In genomic region chr4:52716364-52717151, GRCh38 we compare ENCODE assay signal across 14 cellular contexts. TPM values are rescaled to one million over a fixed set of nuclear protein-coding genes. Genes with fewer than 3 reads are reported as not detected.
DNase-seq lines count a peak whose midpoint lies in the region; ATAC-seq lines count a peak whose summit lies in the region.
"Had no signal": no experiment of that assay in that cellular context is flagged by ENCODE, and none has a peak within 500 bp of the region (broad histone marks: within the 10 kb centered on the region; RNA-seq: fewer than 3 reads in every experiment).

No MANE protein-coding gene starts in this region.

- DNase-seq in stimulated activated naive CD8-positive, alpha-beta T cell treated with anti-CD3 and anti-CD28 coated beads, Interleukin-15, Interleukin-2, amounts not matched to agents 100 U/mL and 50 U/mL, for 24 hours = no peak
- DNase-seq in NCI-H524 treated with DMSO at 0.1 percent for 48 hours (lab: John Stamatoyannopoulos, UW) (peak; percentile 2), NCI-H446 (lab: John Stamatoyannopoulos, UW) (no peak), SK-N-DZ (ENCODE audit: low spot score) (no peak)
- DNase-seq: EL, NCI-H1694, NCI-H2227 treated with DMSO at 0.1 percent for 48 hours, right cardiac atrium, SHP77 had no signal

- peaks cover 46% of the 10 kb centered on the region for H3K4me1 Mint-ChIP-seq in stimulated activated naive CD8-positive, alpha-beta T cell treated with anti-CD3 and anti-CD28 coated beads, Interleukin-15, Interleukin-2, amounts not matched to agents 100 ng/mL and 50 ng/mL, for 24 hours (ENCODE audit: low read depth)
- H3K4me1 Mint-ChIP-seq in activated T-helper 17 cell treated with anti-CD3 and anti-CD28 coated beads, Interleukin-2, amount 50 U/mL, for 72 hours = peaks cover 17% of the 10 kb centered on the region

- H3K27me3 Mint-ChIP-seq in stimulated activated naive CD8-positive, alpha-beta T cell treated with anti-CD3 and anti-CD28 coated beads, Interleukin-15, Interleukin-2, amounts not matched to agents 100 ng/mL and 50 ng/mL, for 24 hours = no peaks in the 10 kb centered on the region
- no peaks in the 10 kb centered on the region for H3K27me3 Mint-ChIP-seq in activated T-helper 17 cell treated with anti-CD3 and anti-CD28 coated beads, Interleukin-2, amount 50 U/mL, for 72 hours

- ATAC-seq in stimulated activated naive CD8-positive, alpha-beta T cell treated with anti-CD3 and anti-CD28 coated beads, Interleukin-15, Interleukin-2, amounts not matched to agents 100 U/mL and 50 U/mL, for 24 hours = no peak
- no peak for ATAC-seq in activated T-helper 17 cell treated with anti-CD3 and anti-CD28 coated beads, Interleukin-2, amount 50 U/mL, for 72 hours (replicated peaks)
- ATAC-seq in GM18907 (IDR thresholded peaks at IDR 0.05; ENCODE audit: unreplicated experiment) = no peak
- ATAC-seq: right cardiac atrium had no signal

- no peaks in the 10 kb centered on the region for H3K9me3 Mint-ChIP-seq in stimulated activated naive CD8-positive, alpha-beta T cell treated with anti-CD3 and anti-CD28 coated beads, Interleukin-15, Interleukin-2, amounts not matched to agents 100 ng/mL and 50 ng/mL, for 24 hours
- H3K9me3 Mint-ChIP-seq in activated T-helper 17 cell treated with anti-CD3 and anti-CD28 coated beads, Interleukin-2, amount 50 U/mL, for 72 hours = no peaks in the 10 kb centered on the region

- peaks cover 67% of the 10 kb centered on the region for H3K36me3 Mint-ChIP-seq in stimulated activated naive CD8-positive, alpha-beta T cell treated with anti-CD3 and anti-CD28 coated beads, Interleukin-15, Interleukin-2, amounts not matched to agents 100 ng/mL and 50 ng/mL, for 24 hours (ENCODE audit: low read depth)
- H3K36me3 Mint-ChIP-seq in activated T-helper 17 cell treated with anti-CD3 and anti-CD28 coated beads, Interleukin-2, amount 50 U/mL, for 72 hours (ENCODE audit: low read depth) = peaks cover 88% of the 10 kb centered on the region

- peak overlapping the region; percentile 99 for H3K27ac Mint-ChIP-seq in stimulated activated naive CD8-positive, alpha-beta T cell treated with anti-CD3 and anti-CD28 coated beads, Interleukin-15, Interleukin-2, amounts not matched to agents 100 ng/mL and 50 ng/mL, for 24 hours
- peak overlapping the region; percentile 94 for H3K27ac Mint-ChIP-seq in activated T-helper 17 cell treated with anti-CD3 and anti-CD28 coated beads, Interleukin-2, amount 50 U/mL, for 72 hours

- no peak overlapping the region for H3K4me3 Mint-ChIP-seq in stimulated activated naive CD8-positive, alpha-beta T cell treated with anti-CD3 and anti-CD28 coated beads, Interleukin-15, Interleukin-2, amounts not matched to agents 100 ng/mL and 50 ng/mL, for 24 hours
- peak overlapping the region; percentile 90 for H3K4me3 Mint-ChIP-seq in activated T-helper 17 cell treated with anti-CD3 and anti-CD28 coated beads, Interleukin-2, amount 50 U/mL, for 72 hours

RNA-seq across cellular contexts. Expression of gene ERVMER34-1, which starts 34.7 kb away (rescaled TPM):
- total RNA-seq in activated T-helper 17 cell treated with anti-CD3 and anti-CD28 coated beads, Interleukin-2, amount 50 U/mL, for 72 hours = under 1 TPM; 0.09 to 0.19 TPM
- polyA plus RNA-seq in SK-N-DZ (2014; cell fraction: cytosol; rRNA removed) = 0.16 and 0.17 TPM in 2 replicates
- polyA plus RNA-seq in SK-N-DZ (2014; cell fraction: nucleus; rRNA removed) = not detected in 2 replicates
- total RNA-seq: ascending aorta; T-helper 1 cell treated with Interleukin-12 subunit alpha and Interleukin-12 subunit beta and Interleukin-4 antibody, amounts not matched to agents 30 ng/mL and 1 ng/mL, for 36 hours had no signal

RNA-seq across cellular contexts. Expression of gene USP46, which starts 57.5 kb away (rescaled TPM):
- total RNA-seq in activated T-helper 17 cell treated with anti-CD3 and anti-CD28 coated beads, Interleukin-2, amount 50 U/mL, for 72 hours = 10 to 100 TPM in 1 of 2 donors, 1 to 10 TPM in 1; 8.6 to 10.1 TPM
- polyA plus RNA-seq in SK-N-DZ (2014; cell fraction: cytosol; rRNA removed) = 8.0 and 12.3 TPM in 2 replicates
- polyA plus RNA-seq in SK-N-DZ (2014; cell fraction: nucleus; rRNA removed) = 7.1 and 8.3 TPM in 2 replicates
